8 cellular contexts compared by ENCODE assay signal in genomic region chr3:41200669-41201021, GRCh38. TPM values are rescaled to one million over a fixed set of nuclear protein-coding genes. Genes with fewer than 3 reads are reported as not detected.
DNase-seq lines count a peak whose midpoint lies in the region; ATAC-seq and TF ChIP-seq lines count a peak whose summit lies in the region.

No MANE protein-coding gene starts in this region.

- peak overlapping the region in 3 of 5 donors; percentile 96 to 99 (median 98) for H3K27ac ChIP-seq in adrenal gland
- no peak overlapping the region for H3K27ac ChIP-seq in iPS-20b (ENCODE audit: low read length)
- peak overlapping the region; percentile 96 for H3K27ac ChIP-seq in smooth muscle cell (ENCODE audit: low read depth)

- TF ChIP-seq CTCF in adrenal gland (IDR thresholded peaks at IDR 0.05) (no peak), smooth muscle cell (IDR thresholded peaks at IDR 0.05; ENCODE audit: borderline replicate concordance, insufficient read depth, poor library complexity, severe bottlenecking) (no peak)

- H2AFZ ChIP-seq in smooth muscle cell (ENCODE audit: low read depth) = no peak overlapping the region

- 0 to 1% (median 0%) methylated on average over 7 of the region's 7 CpGs for WGBS in adrenal gland, 4 donors
- WGBS in smooth muscle cell (ENCODE audit: low lambda C conversion rate) = under 1% methylated on average over 7 of the region's 7 CpGs

- peaks cover 68% of the 10 kb centered on the region for H3K79me2 ChIP-seq in smooth muscle cell (ENCODE audit: low read depth)

- H3K4me3 ChIP-seq in adrenal gland = peak overlapping the region in 3 of 4 donors; percentile 49 to 99 (median 97)
- peak overlapping the region; percentile 97 for H3K4me3 ChIP-seq in iPS-20b (ENCODE audit: low read length)
- H3K4me3 ChIP-seq in smooth muscle cell = peak overlapping the region; percentile 99

- H4K20me1 ChIP-seq in smooth muscle cell (ENCODE audit: low read depth) = peaks cover 58% of the 10 kb centered on the region

- H3F3A ChIP-seq in smooth muscle cell (ENCODE audit: low read depth) = no peaks in the 10 kb centered on the region

- H3K27me3 ChIP-seq in adrenal gland (no peaks in the 10 kb centered on the region), iPS-20b (ENCODE audit: insufficient read depth, low read length) (peaks cover 8% of the 10 kb centered on the region; the same call in 1 of the 2 replicates), smooth muscle cell (ENCODE audit: low read depth) (no peaks in the 10 kb centered on the region)

- no peaks in the 10 kb centered on the region for H3K9me3 ChIP-seq in adrenal gland (replicated peaks in 1 of 3)
- H3K9me3 ChIP-seq in iPS-20b (ENCODE audit: insufficient read depth, low read depth, low read length) = no peaks in the 10 kb centered on the region
- H3K9me3 ChIP-seq in smooth muscle cell (replicated peaks; ENCODE audit: low read depth) = no peaks in the 10 kb centered on the region

- intact Hi-C loops in adrenal gland (cut with DNase I) = loop anchor here in 1 of 2 donors (10.0 kb wide), 1 partner anchor 326 kb away; no protein-coding TSS in a partner anchor

- TF ChIP-seq POLR2A in adrenal gland (IDR thresholded peaks at IDR 0.05) = no peak

- H3K4me1 ChIP-seq in adrenal gland (replicated peaks in 1 of 2) (peaks cover 22 to 46% of the 10 kb centered on the region in 2 donors), iPS-20b (ENCODE audit: insufficient read depth, low read length) (peaks cover 36% of the 10 kb centered on the region), smooth muscle cell (ENCODE audit: low read depth) (peaks cover 51% of the 10 kb centered on the region)

- peak; percentile 6 to 15 for DNase-seq in activated CD4-positive, alpha-beta T cell treated with anti-CD3 and anti-CD28 coated beads for 4 hours
- DNase-seq in activated CD4-positive, alpha-beta T cell treated with anti-CD3 and anti-CD28 coated beads for 48 hours = no peak
- DNase-seq in NCI-H69 (lab: John Stamatoyannopoulos, UW) (peak; percentile 42), adrenal gland (peak in 6 of 7 donors; percentile 22 to 57 (median 26)), smooth muscle cell (lab: John Stamatoyannopoulos, UW; ENCODE audit: unreplicated experiment) (no peak)
- no peak for DNase-seq in activated effector memory CD4-positive, alpha-beta T cell treated with Interleukin-2 at 50 U/mL for 16 hours

- H3K4me2 ChIP-seq in smooth muscle cell = peak overlapping the region; percentile 84

- H3K9ac ChIP-seq in iPS-20b (ENCODE audit: low read depth, low read length) (peak overlapping the region; percentile 87), smooth muscle cell (ENCODE audit: low read depth) (peak overlapping the region; percentile 97)

- no peaks in the 10 kb centered on the region for H3K36me3 ChIP-seq in adrenal gland (replicated peaks in 1 of 2)
- no peaks in the 10 kb centered on the region for H3K36me3 ChIP-seq in iPS-20b (ENCODE audit: insufficient read depth, low read depth, low read length)
- no peaks in the 10 kb centered on the region for H3K36me3 ChIP-seq in smooth muscle cell (ENCODE audit: low read depth)

- no peak for ATAC-seq in HG02870 (IDR thresholded peaks at IDR 0.05; ENCODE audit: unreplicated experiment)

RNA-seq across cellular contexts. Expression of gene CTNNB1, which starts 1.3 kb away (rescaled TPM):
- total RNA-seq in adrenal gland (100 to 1,000 TPM; 313 to 868 (median 430) TPM), smooth muscle cell (854 and 957 TPM in 2 replicates)
- polyA plus RNA-seq in adrenal gland (100 to 1,000 TPM in 2 of 3 donors, 10 to 100 TPM in 1; 52.3 to 384 (median 101) TPM), smooth muscle cell (162 and 167 TPM in 2 replicates)

Comparison
In these comparisons a context has a peak if more than half of its experiments do, and no peak if none do; other contexts are left out.
1. DNase-seq: peak in activated CD4-positive, alpha-beta T cell treated with anti-CD3 and anti-CD28 coated beads for 4 hours (2 of 2), NCI-H69 (single experiment) and adrenal gland (6 of 7); none in activated CD4-positive, alpha-beta T cell treated with anti-CD3 and anti-CD28 coated beads for 48 hours (single experiment), smooth muscle cell (single experiment) and activated effector memory CD4-positive, alpha-beta T cell treated with Interleukin-2 at 50 U/mL for 16 hours (single experiment).
2. Peak in every context shown above with its lines, with median percentiles within 50 percentile points of each other: H3K4me3 ChIP-seq.